ENCODE assay signal across 19 cellular contexts in the genomic region with DNA sequence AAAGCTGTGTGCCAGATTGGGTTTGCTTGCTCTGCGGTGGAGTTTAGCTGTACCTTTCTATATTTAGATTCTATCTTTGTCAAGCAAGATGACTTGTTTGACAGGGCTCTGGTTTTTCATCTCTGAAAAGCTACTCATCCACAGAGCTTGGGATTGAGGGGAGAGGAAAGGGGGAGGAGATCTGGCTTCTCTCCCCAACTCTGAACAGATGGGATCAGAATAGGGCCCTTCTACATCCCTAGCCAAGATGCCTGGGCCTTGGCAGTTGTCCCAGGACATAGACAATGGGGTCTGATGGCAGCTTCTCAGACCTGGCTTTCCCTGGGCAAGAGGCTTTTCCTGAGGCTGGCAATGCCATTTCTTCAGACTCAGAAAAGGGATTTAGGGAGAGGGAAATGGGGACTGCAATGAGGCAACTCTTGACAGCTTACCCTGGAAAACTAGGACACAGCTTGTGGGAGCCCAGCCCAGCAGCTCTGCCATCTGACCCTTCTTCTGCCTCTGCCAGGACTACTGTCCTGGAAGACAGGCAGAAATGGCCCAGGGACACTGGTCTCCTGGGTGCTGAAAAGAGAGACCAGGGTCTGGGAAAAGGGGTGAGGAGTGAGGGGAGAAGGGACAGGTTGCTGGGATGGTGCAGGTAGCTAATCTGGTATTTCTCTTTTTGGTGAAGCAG. TPM values are rescaled to one million over a fixed set of nuclear protein-coding genes. Genes with fewer than 3 reads are reported as not detected.
A peak's percentile ranks its signal among the peaks of the same experiment; 100 is the strongest.
DNase-seq lines count a peak whose midpoint lies in the region; ATAC-seq and TF ChIP-seq lines count a peak whose summit lies in the region.
"Had no signal": no experiment of that assay in that cellular context is flagged by ENCODE, and none has a peak within 500 bp of the region (broad histone marks: within the 10 kb centered on the region; RNA-seq: fewer than 3 reads in every experiment).

No MANE protein-coding gene starts in this region.

- no peaks in the 10 kb centered on the region for H3K36me3 ChIP-seq in right atrium auricular region
- no peaks in the 10 kb centered on the region for H3K36me3 ChIP-seq in Peyer's patch
- H3K36me3 ChIP-seq in body of pancreas (replicated peaks in 1 of 2; ENCODE audit: insufficient read depth in 1 of 2, low read depth in 2 of 2), result no peaks in the 10 kb centered on the region
- H3K36me3 ChIP-seq: transverse colon had no signal

- no peaks in the 10 kb centered on the region for H3K27me3 ChIP-seq in right cardiac atrium (ENCODE audit: control insufficient read depth, insufficient read depth)
- no peaks in the 10 kb centered on the region for H3K27me3 ChIP-seq in right atrium auricular region
- H3K27me3 ChIP-seq in Peyer's patch, result no peaks in the 10 kb centered on the region
- H3K27me3 ChIP-seq in body of pancreas, result no peaks in the 10 kb centered on the region
- H3K27me3 ChIP-seq: transverse colon had no signal

- DNase-seq in right cardiac atrium (peak in 1 of 3 donors; percentile 38), right atrium auricular region (ENCODE audit: low spot score) (no peak), astrocyte of the hippocampus (ENCODE audit: low read depth, low spot score) (peak; percentile 8), middle frontal gyrus (ENCODE audit: extremely low spot score, low spot score) (peak; percentile 73), Peyer's patch (no peak), body of pancreas (no peak)
- DNase-seq: activated CD4-positive, CD25-positive, alpha-beta regulatory T cell; GOT3; natural killer cell; NCI-H1436 treated with DMSO at 0.1 percent for 48 hours; NCI-H510A treated with DMSO at 0.1 percent for 48 hours; stimulated activated CD4-positive, alpha-beta T cell treated with anti-CD3 and anti-CD28 coated beads, Interleukin-15, amount 100 ng/mL, for 24 hours; T-helper 17 cell; transverse colon had no signal

- ATAC-seq in right cardiac atrium (peak; percentile 32 to 43), HG02840 (IDR thresholded peaks at IDR 0.05; ENCODE audit: low FRiP score, unreplicated experiment) (no peak), body of pancreas (no peak), GM21576 (IDR thresholded peaks at IDR 0.05; ENCODE audit: unreplicated experiment) (no peak)
- ATAC-seq: activated T-helper 17 cell treated with anti-CD3 and anti-CD28 coated beads, Interleukin-2, amount 50 U/mL, for 72 hours; natural killer cell; stimulated activated memory B cell treated with anti-CD40 and anti-IgM and Interleukin-4, amounts not matched to agents 10 μg/mL and 1 μg/mL and 100 μg/mL, for 72 hours; T-helper 17 cell had no signal

- intact Hi-C loops in right cardiac atrium (cut with DNase I) (no loop called here), body of pancreas (cut with DNase I) (no loop called here)

- no peak for TF ChIP-seq CTCF in right atrium auricular region (IDR thresholded peaks at IDR 0.05)
- TF ChIP-seq CTCF in Peyer's patch (IDR thresholded peaks at IDR 0.05), result no peak
- TF ChIP-seq CTCF in body of pancreas (IDR thresholded peaks at IDR 0.05), result no peak

- TF ChIP-seq POLR2A in Peyer's patch (IDR thresholded peaks at IDR 0.05) (no peak), body of pancreas (IDR thresholded peaks at IDR 0.05) (no peak)

- H3K9me3 ChIP-seq in right cardiac atrium (ENCODE audit: control insufficient read depth, low read length), result no peaks in the 10 kb centered on the region
- no peaks in the 10 kb centered on the region for H3K9me3 ChIP-seq in right atrium auricular region
- H3K9me3 ChIP-seq in Peyer's patch, result no peaks in the 10 kb centered on the region
- H3K9me3 ChIP-seq in body of pancreas, result no peaks in the 10 kb centered on the region
- H3K9me3 ChIP-seq: transverse colon had no signal

- H3K27ac ChIP-seq in right cardiac atrium (ENCODE audit: low read length), result no peak overlapping the region
- no peak overlapping the region for H3K27ac ChIP-seq in right atrium auricular region
- H3K27ac ChIP-seq in Peyer's patch, result no peak overlapping the region
- no peak overlapping the region for H3K27ac ChIP-seq in body of pancreas

- H3K4me1 ChIP-seq in right cardiac atrium (ENCODE audit: control insufficient read depth, insufficient read depth, low read length) (no peaks in the 10 kb centered on the region), right atrium auricular region (no peaks in the 10 kb centered on the region), Peyer's patch (no peaks in the 10 kb centered on the region), body of pancreas (no peaks in the 10 kb centered on the region)

- WGBS in right cardiac atrium, result 35% methylated on average over 1 of the region's 1 CpG
- WGBS in body of pancreas, 2 donors, result 67 to 80% methylated on average over 1 of the region's 1 CpG

- no peak overlapping the region for H3K4me3 ChIP-seq in right cardiac atrium (ENCODE audit: low read length)
- H3K4me3 ChIP-seq in right atrium auricular region, result no peak overlapping the region
- no peak overlapping the region for H3K4me3 ChIP-seq in Peyer's patch
- no peak overlapping the region for H3K4me3 ChIP-seq in body of pancreas
- H3K4me3 ChIP-seq: transverse colon had no signal

RNA-seq across cellular contexts. Expression of gene ASTN2, which starts 50.2 kb away (rescaled TPM):
- total RNA-seq in right cardiac atrium (10 to 100 TPM; 58.3 to 79.3 (median 62.3) TPM), right atrium auricular region (10 to 100 TPM; 11.1 to 32.2 TPM), Peyer's patch (10 to 100 TPM in 1 of 4 donors, 1 to 10 TPM in 3; 3.3 to 10.2 (median 6.3) TPM), body of pancreas (1 to 10 TPM; 8.2 to 9.6 TPM)
- 18.1 TPM for polyA plus RNA-seq in right cardiac atrium
- polyA plus RNA-seq: CD14-positive monocyte had no signal

Comparison
In these comparisons a context has a peak if more than half of its experiments do, and no peak if none do; other contexts are left out.
1. ATAC-seq: peak in right cardiac atrium (2 of 2); none in HG02840 (single experiment), body of pancreas (single experiment) and GM21576 (single experiment).
2. DNase-seq: peak in astrocyte of the hippocampus (single experiment) and middle frontal gyrus (single experiment); none in right atrium auricular region (single experiment), Peyer's patch (0 of 3) and body of pancreas (0 of 4).